ENCODE assay signal across 8 cellular contexts in the genomic region with DNA sequence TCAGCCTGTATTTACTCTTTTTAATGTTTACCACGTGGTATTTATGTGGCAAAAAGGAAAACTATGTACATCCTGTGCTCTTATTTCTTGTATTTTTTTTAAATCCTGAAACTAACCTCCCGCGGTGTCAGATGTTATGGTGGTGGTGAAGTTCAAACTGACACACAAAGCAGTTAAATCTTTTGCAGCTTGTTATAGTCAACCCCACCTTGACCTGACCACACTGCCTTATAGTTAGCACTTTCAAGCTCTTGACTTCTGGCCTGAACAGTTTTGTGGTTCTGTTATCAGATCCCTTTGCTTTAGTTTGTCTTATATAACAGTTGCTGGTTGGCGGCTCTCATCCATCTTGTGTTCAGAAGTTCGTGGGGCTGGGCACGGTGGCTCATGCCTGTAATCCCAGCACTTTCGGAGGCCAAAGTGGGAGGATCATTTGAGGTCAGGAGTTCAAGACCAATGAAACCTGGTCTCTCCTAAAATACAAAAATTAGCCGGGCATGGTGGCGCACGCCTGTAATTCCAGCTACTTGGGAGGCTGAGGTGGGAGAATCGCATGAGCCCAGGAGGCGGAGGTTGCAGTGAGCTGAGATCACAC. TPM values are rescaled to one million over a fixed set of nuclear protein-coding genes. Genes with fewer than 3 reads are reported as not detected.
DNase-seq lines count a peak whose midpoint lies in the region; ATAC-seq and TF ChIP-seq lines count a peak whose summit lies in the region.

No MANE protein-coding gene starts in this region.

- no peaks in the 10 kb centered on the region for H3K27me3 Mint-ChIP-seq in WTC11 (ENCODE audit: low read depth)

- H3K4me3 Mint-ChIP-seq in WTC11: peak overlapping the region; percentile 81

- H3K36me3 Mint-ChIP-seq in WTC11: peaks cover 47% of the 10 kb centered on the region

- POLR2A ChIA-PET in WTC11 (lab: Charles Lee): no interaction called here

- H3K36me3 ChIP-seq in gastroesophageal sphincter: peaks cover 0 to 35% of the 10 kb centered on the region in 2 donors
- peaks cover 25 to 28% (median 27%) of the 10 kb centered on the region in 3 donors for H3K36me3 ChIP-seq in skeletal muscle tissue (ENCODE audit: control insufficient read depth in 3 of 3, insufficient read depth in 3 of 3, low read length in 3 of 3)
- H3K36me3 ChIP-seq in mucosa of descending colon (ENCODE audit: low read depth): peaks cover 3% of the 10 kb centered on the region

- no peak overlapping the region for H3K27ac Mint-ChIP-seq in WTC11

- WGBS in gastroesophageal sphincter (ENCODE audit: low coverage in 1 of 2), 2 donors: 39 to 67% methylated on average over 6 to 9 of the region's 12 CpGs

- H3K9me3 ChIP-seq in gastroesophageal sphincter: no peaks in the 10 kb centered on the region
- no peaks in the 10 kb centered on the region for H3K9me3 ChIP-seq in skeletal muscle tissue (ENCODE audit: control insufficient read depth in 3 of 3, low read length in 3 of 3)
- no peaks in the 10 kb centered on the region for H3K9me3 ChIP-seq in mucosa of descending colon

- TF ChIP-seq CTCF in HFF-Myc (IDR thresholded peaks at IDR 0.05; ENCODE audit: low read depth, low read length, missing control alignments): no peak
- no peak for TF ChIP-seq CTCF in WTC11 (IDR thresholded peaks at IDR 0.05)
- TF ChIP-seq CTCF in gastroesophageal sphincter (IDR thresholded peaks at IDR 0.05): no peak
- no peak for TF ChIP-seq CTCF in mucosa of descending colon (IDR thresholded peaks at IDR 0.05)

- intact Hi-C loops in mucosa of descending colon (cut with DNase I, micrococcal nuclease): loop anchor here in 1 of 2 donors (10.0 kb wide), 1 partner anchor 535 kb away; a partner anchor contains a TSS

- H3K4me3 ChIP-seq in HFF-Myc (replicated peaks; ENCODE audit: low read depth, low read length) (peak overlapping the region; percentile 81), gastroesophageal sphincter (peak overlapping the region in 1 of 2 donors; percentile 72), skeletal muscle tissue (ENCODE audit: low read length in 3 of 3) (peak overlapping the region in 2 of 3 donors; percentile 32 to 86), mucosa of descending colon (no peak overlapping the region)

- H3K27me3 ChIP-seq in gastroesophageal sphincter (no peaks in the 10 kb centered on the region), skeletal muscle tissue (ENCODE audit: control insufficient read depth in 3 of 3, insufficient read depth in 3 of 3, low read length in 3 of 3) (no peaks in the 10 kb centered on the region)

- H3K4me1 ChIP-seq in gastroesophageal sphincter (peaks cover 2 to 46% (median 13%) of the 10 kb centered on the region in 3 donors), skeletal muscle tissue (ENCODE audit: control insufficient read depth in 3 of 3, insufficient read depth in 3 of 3, low read length in 3 of 3) (peaks cover 13 to 20% (median 14%) of the 10 kb centered on the region in 3 donors), mucosa of descending colon (ENCODE audit: low read depth) (peaks cover 16% of the 10 kb centered on the region)

- DNase-seq in HFF-Myc (ENCODE audit: extremely low read depth, low read depth): no peak
- DNase-seq in WTC11 (ENCODE audit: low spot score): no peak
- DNase-seq in mucosa of descending colon: no peak
- DNase-seq in NCI-H446 (lab: John Stamatoyannopoulos, UW): no peak
- no peak for DNase-seq in NCI-H2171 treated with DMSO at 0.1 percent for 48 hours (lab: John Stamatoyannopoulos, UW)

- H3K27ac ChIP-seq in gastroesophageal sphincter (peak overlapping the region; percentile 40 to 91 (median 90)), skeletal muscle tissue (ENCODE audit: low read depth, low read length) (peak overlapping the region; percentile 81)

- CTCF ChIA-PET in WTC11 (lab: Charles Lee): interaction anchor here (1.2 to 2.2 kb wide), 2 partner anchors 12 to 294 kb away, joined by 3 to 11 read pairs; no protein-coding TSS in a partner anchor

- no peak for TF ChIP-seq POLR2A in gastroesophageal sphincter (IDR thresholded peaks at IDR 0.05)

- no peak for ATAC-seq in WTC11
- ATAC-seq in gastroesophageal sphincter: no peak
- no peak for ATAC-seq in mucosa of descending colon
- no peak for ATAC-seq in GM21825 (IDR thresholded peaks at IDR 0.05; ENCODE audit: unreplicated experiment)

- TF ChIP-seq EP300 in gastroesophageal sphincter (IDR thresholded peaks at IDR 0.05): no peak

- peaks cover 9% of the 10 kb centered on the region for H3K4me1 Mint-ChIP-seq in WTC11

- peak overlapping the region; percentile 53 to 87 (median 81) for H3K9ac ChIP-seq in skeletal muscle tissue (ENCODE audit: low read depth in 1 of 3, low read length in 3 of 3)

- H3K9me3 Mint-ChIP-seq in WTC11: no peaks in the 10 kb centered on the region

TF ChIP-seq in WTC11, 78 proteins besides CTCF, POLR2A, EP300 and RAD21:
- TF ChIP-seq, protein P1, sequence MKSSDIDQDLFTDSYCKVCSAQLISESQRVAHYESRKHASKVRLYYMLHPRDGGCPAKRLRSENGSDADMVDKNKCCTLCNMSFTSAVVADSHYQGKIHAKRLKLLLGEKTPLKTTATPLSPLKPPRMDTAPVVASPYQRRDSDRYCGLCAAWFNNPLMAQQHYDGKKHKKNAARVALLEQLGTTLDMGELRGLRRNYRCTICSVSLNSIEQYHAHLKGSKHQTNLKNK (CRISPR knock-in tag; IDR thresholded peaks at IDR 0.05): no peak
- TF ChIP-seq, protein P2, sequence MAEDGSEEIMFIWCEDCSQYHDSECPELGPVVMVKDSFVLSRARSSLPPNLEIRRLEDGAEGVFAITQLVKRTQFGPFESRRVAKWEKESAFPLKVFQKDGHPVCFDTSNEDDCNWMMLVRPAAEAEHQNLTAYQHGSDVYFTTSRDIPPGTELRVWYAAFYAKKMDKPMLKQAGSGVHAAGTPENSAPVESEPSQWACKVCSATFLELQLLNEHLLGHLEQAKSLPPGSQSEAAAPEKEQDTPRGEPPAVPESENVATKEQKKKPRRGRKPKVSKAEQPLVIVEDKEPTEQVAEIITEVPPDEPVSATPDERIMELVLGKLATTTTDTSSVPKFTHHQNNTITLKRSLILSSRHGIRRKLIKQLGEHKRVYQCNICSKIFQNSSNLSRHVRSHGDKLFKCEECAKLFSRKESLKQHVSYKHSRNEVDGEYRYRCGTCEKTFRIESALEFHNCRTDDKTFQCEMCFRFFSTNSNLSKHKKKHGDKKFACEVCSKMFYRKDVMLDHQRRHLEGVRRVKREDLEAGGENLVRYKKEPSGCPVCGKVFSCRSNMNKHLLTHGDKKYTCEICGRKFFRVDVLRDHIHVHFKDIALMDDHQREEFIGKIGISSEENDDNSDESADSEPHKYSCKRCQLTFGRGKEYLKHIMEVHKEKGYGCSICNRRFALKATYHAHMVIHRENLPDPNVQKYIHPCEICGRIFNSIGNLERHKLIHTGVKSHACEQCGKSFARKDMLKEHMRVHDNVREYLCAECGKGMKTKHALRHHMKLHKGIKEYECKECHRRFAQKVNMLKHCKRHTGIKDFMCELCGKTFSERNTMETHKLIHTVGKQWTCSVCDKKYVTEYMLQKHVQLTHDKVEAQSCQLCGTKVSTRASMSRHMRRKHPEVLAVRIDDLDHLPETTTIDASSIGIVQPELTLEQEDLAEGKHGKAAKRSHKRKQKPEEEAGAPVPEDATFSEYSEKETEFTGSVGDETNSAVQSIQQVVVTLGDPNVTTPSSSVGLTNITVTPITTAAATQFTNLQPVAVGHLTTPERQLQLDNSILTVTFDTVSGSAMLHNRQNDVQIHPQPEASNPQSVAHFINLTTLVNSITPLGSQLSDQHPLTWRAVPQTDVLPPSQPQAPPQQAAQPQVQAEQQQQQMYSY (CRISPR knock-in tag; IDR thresholded peaks at IDR 0.05): no peak
- no peak for TF ChIP-seq IRF2 (CRISPR knock-in tag; IDR thresholded peaks at IDR 0.05; ENCODE audit: borderline replicate concordance, low read depth)
- no peak for TF ChIP-seq SOX15 (CRISPR knock-in tag; IDR thresholded peaks at IDR 0.05)
- no peak for TF ChIP-seq GTF2I (CRISPR knock-in tag; conservative IDR thresholded peaks at IDR 0.05)

RNA-seq across cellular contexts. Expression of a gene that starts 2.1 kb away (rescaled TPM):
- total RNA-seq in WTC11 (2021) (125 to 135 TPM (median 127 TPM) in 3 replicates), gastroesophageal sphincter (10 to 100 TPM; 12.1 to 18.2 (median 17.3) TPM), skeletal muscle tissue (25.6 TPM), mucosa of descending colon (10 to 100 TPM; 22.1 to 39.4 (median 35.6) TPM)

RNA-seq across cellular contexts. Expression of a gene that starts 6.3 kb away (rescaled TPM):
- total RNA-seq in WTC11 (2021): 15.2 to 20.7 TPM (median 19.8 TPM) in 3 replicates
- total RNA-seq in gastroesophageal sphincter: 10 to 100 TPM; 13.5 to 21.9 (median 16.9) TPM
- 20.4 TPM for total RNA-seq in skeletal muscle tissue
- 10 to 100 TPM in 1 of 3 donors, 1 to 10 TPM in 2; 5.8 to 10.1 (median 7.5) TPM for total RNA-seq in mucosa of descending colon

RNA-seq across cellular contexts. Expression of a gene that starts 16.9 kb away (rescaled TPM):
- 20.0 to 21.6 TPM (median 20.9 TPM) in 3 replicates for total RNA-seq in WTC11 (2021)
- 100 to 1,000 TPM in 3 of 4 donors, 10 to 100 TPM in 1; 49.4 to 230 (median 138) TPM for total RNA-seq in gastroesophageal sphincter
- 27.7 TPM for total RNA-seq in skeletal muscle tissue
- total RNA-seq in mucosa of descending colon: 100 to 1,000 TPM in 1 of 3 donors, 10 to 100 TPM in 2; 54.4 to 155 (median 66.3) TPM

RNA-seq across cellular contexts. Expression of a gene that starts 47.1 kb away (rescaled TPM):
- 6.9 to 8.6 TPM (median 7.1 TPM) in 3 replicates for total RNA-seq in WTC11 (2021)
- total RNA-seq in gastroesophageal sphincter: 10 to 100 TPM; 10.5 to 15.4 (median 14.2) TPM
- total RNA-seq in skeletal muscle tissue: 12.0 TPM
- total RNA-seq in mucosa of descending colon: 10 to 100 TPM; 18.2 to 32.0 (median 26.9) TPM
